In the genomic region with DNA sequence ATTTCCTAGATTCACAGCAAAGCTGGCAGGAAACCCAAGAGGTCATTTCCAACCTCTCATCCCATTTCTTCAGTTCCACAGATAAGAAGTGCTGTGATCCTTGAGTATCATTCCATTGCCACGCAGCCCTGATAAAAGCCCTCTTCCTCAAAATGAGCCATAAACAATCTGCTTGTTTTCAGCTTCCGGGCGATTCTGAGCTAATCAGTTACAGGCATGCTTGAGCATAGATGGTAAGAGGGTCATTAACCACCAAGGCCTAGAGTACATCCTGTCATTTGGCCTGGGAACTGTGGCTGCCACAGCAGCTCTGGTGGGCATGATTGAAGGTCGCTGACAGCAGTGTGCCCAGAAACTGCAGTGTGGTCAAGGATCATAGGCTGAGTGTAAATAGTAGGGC, we compare ENCODE assay signal across 1 cellular context.
TF ChIP-seq lines count a peak whose summit lies in the region.

No MANE protein-coding gene starts in this region.

TF ChIP-seq in SK-N-SH, 30 proteins besides CTCF, POLR2A, EP300 and RAD21 (continued from another document):
- TF ChIP-seq, protein P1, sequence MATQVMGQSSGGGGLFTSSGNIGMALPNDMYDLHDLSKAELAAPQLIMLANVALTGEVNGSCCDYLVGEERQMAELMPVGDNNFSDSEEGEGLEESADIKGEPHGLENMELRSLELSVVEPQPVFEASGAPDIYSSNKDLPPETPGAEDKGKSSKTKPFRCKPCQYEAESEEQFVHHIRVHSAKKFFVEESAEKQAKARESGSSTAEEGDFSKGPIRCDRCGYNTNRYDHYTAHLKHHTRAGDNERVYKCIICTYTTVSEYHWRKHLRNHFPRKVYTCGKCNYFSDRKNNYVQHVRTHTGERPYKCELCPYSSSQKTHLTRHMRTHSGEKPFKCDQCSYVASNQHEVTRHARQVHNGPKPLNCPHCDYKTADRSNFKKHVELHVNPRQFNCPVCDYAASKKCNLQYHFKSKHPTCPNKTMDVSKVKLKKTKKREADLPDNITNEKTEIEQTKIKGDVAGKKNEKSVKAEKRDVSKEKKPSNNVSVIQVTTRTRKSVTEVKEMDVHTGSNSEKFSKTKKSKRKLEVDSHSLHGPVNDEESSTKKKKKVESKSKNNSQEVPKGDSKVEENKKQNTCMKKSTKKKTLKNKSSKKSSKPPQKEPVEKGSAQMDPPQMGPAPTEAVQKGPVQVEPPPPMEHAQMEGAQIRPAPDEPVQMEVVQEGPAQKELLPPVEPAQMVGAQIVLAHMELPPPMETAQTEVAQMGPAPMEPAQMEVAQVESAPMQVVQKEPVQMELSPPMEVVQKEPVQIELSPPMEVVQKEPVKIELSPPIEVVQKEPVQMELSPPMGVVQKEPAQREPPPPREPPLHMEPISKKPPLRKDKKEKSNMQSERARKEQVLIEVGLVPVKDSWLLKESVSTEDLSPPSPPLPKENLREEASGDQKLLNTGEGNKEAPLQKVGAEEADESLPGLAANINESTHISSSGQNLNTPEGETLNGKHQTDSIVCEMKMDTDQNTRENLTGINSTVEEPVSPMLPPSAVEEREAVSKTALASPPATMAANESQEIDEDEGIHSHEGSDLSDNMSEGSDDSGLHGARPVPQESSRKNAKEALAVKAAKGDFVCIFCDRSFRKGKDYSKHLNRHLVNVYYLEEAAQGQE (IDR thresholded peaks at IDR 0.05; ENCODE audit: low read depth, low read length): no peak
- TF ChIP-seq GATA2 (CRISPR knock-in tag; IDR thresholded peaks at IDR 0.05) (peak; percentile 6; the same call in 1 of the 2 replicates), RXRA (IDR thresholded peaks at IDR 0.05; ENCODE audit: borderline replicate concordance, low read depth) (no peak), YY1 (IDR thresholded peaks at IDR 0.05; ENCODE audit: low read depth) (no peak), PBX3 (IDR thresholded peaks at IDR 0.05) (peak; percentile 29; the same call in 1 of the 2 replicates), JUND (IDR thresholded peaks at IDR 0.05) (no peak), NRF1 (IDR thresholded peaks at IDR 0.05; ENCODE audit: low read depth, low read length) (no peak)
TF ChIP-seq in SK-N-SH: peak in this region for 3.
